8 cellular contexts compared by ENCODE assay signal in genomic region chr15:39887832-39888231, GRCh38. TPM values are rescaled to one million over a fixed set of nuclear protein-coding genes. Genes with fewer than 3 reads are reported as not detected.
A peak's percentile ranks its signal among the peaks of the same experiment; 100 is the strongest.
DNase-seq lines count a peak whose midpoint lies in the region; ATAC-seq, FAIRE-seq and TF ChIP-seq lines count a peak whose summit lies in the region.

No MANE protein-coding gene starts in this region.

- no TSS peak for BruUV-seq in GM12878 (replicated peaks; lab: Mats Ljungman, UMichigan)

- POLR2A ChIA-PET in GM12878 (lab: Charles Lee): interaction anchor here (0.6 kb wide), 1 partner anchor 34 kb away, joined by 3 read pairs; no protein-coding TSS in a partner anchor

- TF ChIP-seq CTCF in GM12878 (IDR thresholded peaks at IDR 0.05 in 2 of 3, conservative IDR thresholded peaks at IDR 0.05 in 1 of 3; ENCODE audit: control insufficient read depth in 2 of 3, extremely low read depth in 1 of 3, insufficient read depth in 1 of 3, low read depth in 3 of 3, low read length in 3 of 3): peak; percentile 20 to 55 (median 35); a peak in 4 of 6 replicates

- ATAC-seq in GM12878: peak; percentile 75
- ATAC-seq in HG02642 (IDR thresholded peaks at IDR 0.05; ENCODE audit: poor library complexity, unreplicated experiment): no peak
- no peak for ATAC-seq in GM19397 (IDR thresholded peaks at IDR 0.05; ENCODE audit: unreplicated experiment)

- H3K27ac ChIP-seq in HUES6 (ENCODE audit: low read depth, low read length) (peak overlapping the region; percentile 96), GM12878 (ENCODE audit: control insufficient read depth, insufficient read depth) (no peak overlapping the region)

- CTCF ChIA-PET in GM12878 (lab: Yijun Ruan, JAX): interaction anchor here (0.6 to 3.1 kb wide), 27 partner anchors 8 to 450 kb away, joined by 3 to 18 read pairs (median 4); partner anchors contain the start of genes EIF2AK4 and SRP14

- SMC1A ChIA-PET in GM12878 (lab: Charles Lee; ENCODE audit: uncharacterized antibody, unreplicated experiment): interaction anchor here (0.8 to 1.9 kb wide), 18 partner anchors 9 to 386 kb away, joined by 3 to 10 read pairs (median 4); no protein-coding TSS in a partner anchor

- H3K9ac ChIP-seq in HUES6 (ENCODE audit: low read length) (peak overlapping the region; percentile 84), GM12878 (ENCODE audit: control insufficient read depth, insufficient read depth, low read length) (no peak overlapping the region)

- H3K4me1 ChIP-seq in HUES6 (ENCODE audit: control insufficient read depth, insufficient read depth, low read length) (peaks cover 64% of the 10 kb centered on the region), GM12878 (ENCODE audit: control insufficient read depth, insufficient read depth, low read length) (no peaks in the 10 kb centered on the region)

- no peaks in the 10 kb centered on the region for H3K79me2 ChIP-seq in GM12878 (ENCODE audit: control insufficient read depth, insufficient read depth, low read length)

- no peak overlapping the region for H3K4me2 ChIP-seq in GM12878 (ENCODE audit: control insufficient read depth, insufficient read depth)

- no peak for TF ChIP-seq EP300 in GM12878 (IDR thresholded peaks at IDR 0.05; ENCODE audit: borderline replicate concordance in 1 of 2, control insufficient read depth in 1 of 2, low read depth in 2 of 2, low read length in 2 of 2)

- no peaks in the 10 kb centered on the region for H4K20me1 ChIP-seq in GM12878 (ENCODE audit: control insufficient read depth, insufficient read depth)

- WGBS in GM12878 (ENCODE audit: insufficient coverage, insufficient replicate concordance, low lambda C conversion rate, missing lambda C conversion rate): 0% methylated on average over 1 of the region's 1 CpG

- in situ Hi-C loops in GM12878 (cut with MboI): loop anchor here (10.0 kb wide), 1 partner anchor 387 kb away; no protein-coding TSS in a partner anchor

- H3K36me3 ChIP-seq in HUES6 (ENCODE audit: control insufficient read depth, insufficient read depth, low read length) (peaks cover 4% of the 10 kb centered on the region; the same call in 1 of the 2 replicates), GM12878 (ENCODE audit: control insufficient read depth in 2 of 2, insufficient read depth in 2 of 2, low read length in 1 of 2) (no peaks in the 10 kb centered on the region)

- no peak overlapping the region for H2AFZ ChIP-seq in GM12878 (ENCODE audit: control insufficient read depth, low read depth, low read length)

- DNase-seq in CD1c-positive myeloid dendritic cell (ENCODE audit: extremely low spot score) (peak; percentile 4), GM12878 (ENCODE audit: low read depth, low spot score) (no peak), left kidney (ENCODE audit: low read depth, low spot score) (peak; percentile 61), cortex of kidney (lab: John Stamatoyannopoulos, UW) (no peak), NCI-H748 treated with DMSO at 0.1 percent for 48 hours (lab: John Stamatoyannopoulos, UW) (no peak)

- TF ChIP-seq RAD21 in GM12878 (IDR thresholded peaks at IDR 0.05; ENCODE audit: insufficient read depth, low read depth, low read length): peak; percentile 26; the same call in 1 of the 2 replicates

- FAIRE-seq in GM12878 (lab: Jason Lieb, UNC): no peak

- RAD21 ChIA-PET in GM12878 (lab: Charles Lee; ENCODE audit: unreplicated experiment): interaction anchor here (0.7 to 2.2 kb wide), 10 partner anchors 33 to 387 kb away, joined by 3 to 11 read pairs (median 5); no protein-coding TSS in a partner anchor

- intact Hi-C loops in GM12878 (cut with micrococcal nuclease; ENCODE audit: unreplicated experiment): loop anchor here (10.0 kb wide), 1 partner anchor 387 kb away; no protein-coding TSS in a partner anchor

- no peaks in the 10 kb centered on the region for H3K9me3 ChIP-seq in HUES6 (ENCODE audit: control insufficient read depth, insufficient read depth, low read depth, low read length)
- H3K9me3 ChIP-seq in GM12878 (replicated peaks; ENCODE audit: control insufficient read depth, insufficient read depth, low read length): no peaks in the 10 kb centered on the region

- H3K4me3 ChIP-seq in HUES6 (ENCODE audit: low read depth, low read length) (peak overlapping the region; percentile 18; the same call in 1 of the 2 replicates), GM12878 (no peak overlapping the region)

- no peaks in the 10 kb centered on the region for H3K27me3 ChIP-seq in HUES6 (ENCODE audit: control insufficient read depth, insufficient read depth, low read length)
- no peaks in the 10 kb centered on the region; a peak in 1 of 4 replicates for H3K27me3 ChIP-seq in GM12878 (replicated peaks in 1 of 2; ENCODE audit: control insufficient read depth in 2 of 2, insufficient read depth in 2 of 2, low read length in 1 of 2)

- no peak for TF ChIP-seq POLR2A in GM12878 (IDR thresholded peaks at IDR 0.05; ENCODE audit: low read depth, low read length)

TF ChIP-seq in GM12878, 131 proteins besides CTCF, POLR2A, EP300 and RAD21:
- TF ChIP-seq RUNX3 (IDR thresholded peaks at IDR 0.05; ENCODE audit: low read length) (no peak), TARDBP (IDR thresholded peaks at IDR 0.05; ENCODE audit: borderline replicate concordance) (no peak), POU2F2 (IDR thresholded peaks at IDR 0.05; ENCODE audit: borderline replicate concordance, low read depth, low read length) (no peak), SREBF1 (IDR thresholded peaks at IDR 0.05; ENCODE audit: low read length) (no peak), SMC3 (IDR thresholded peaks at IDR 0.05; ENCODE audit: borderline replicate concordance, low read length) (peak; percentile 31; the same call in 1 of the 2 replicates), E2F4 (IDR thresholded peaks at IDR 0.05; ENCODE audit: low read depth, low read length) (no peak), POLR2AphosphoS2 (IDR thresholded peaks at IDR 0.05; ENCODE audit: low read depth, low read length) (no peak)

RNA-seq across cellular contexts. Expression of gene GPR176, which starts 32.2 kb away (rescaled TPM):
- total RNA-seq in GM12878 (2013; cell fraction: nucleolus; rRNA removed): 0.23 and 0.71 TPM in 2 replicates
- total RNA-seq in GM12878 (2014; rRNA removed) (0.11 and 0.16 TPM in 2 replicates), GM12878 (2014; rRNA removed; fragmentation: Illumina TruSeq; extraction: Trizol) (0.04 and 0.05 TPM in 2 replicates), GM12878 (2021) (0.19 and 0.21 TPM in 2 replicates)
- polyA plus RNA-seq in GM12878 (2011; ENCODE audit: low read depth): not detected
- polyA plus RNA-seq in GM12878 (2011; rRNA removed) (0.03 TPM in 1 of 2 replicates, not detected in the other), GM12878 (2014; fragmentation: Illumina TruSeq; extraction: Trizol) (0.22 TPM in 1 of 2 replicates, not detected in the other), GM12878 (2014; fragmentation: Nextera tagmentation; extraction: Ambion mirVana) (under 1 TPM in 1 of 2 experiments, not detected in 1; 0.02 TPM), GM12878 (2014; rRNA removed) (0.18 TPM in 1 of 2 replicates, not detected in the other), GM12878 (2016; fragmentation: Nextera tagmentation; extraction: Ambion mirVana) (under 1 TPM in 1 of 2 experiments, not detected in 1; 0.33 TPM)
- polyA plus RNA-seq in GM12878 (2011; cell fraction: cytosol; rRNA removed): 0.03 and 0.09 TPM in 2 replicates
- polyA plus RNA-seq in GM12878 (2011; cell fraction: nucleus; rRNA removed): 0.04 and 0.07 TPM in 2 replicates
- polyA plus RNA-seq in GM12878 (2012): 0.15 and 0.18 TPM in 2 replicates
- 0.15 TPM in 1 of 2 replicates, not detected in the other for polyA minus RNA-seq in GM12878 (2011; rRNA and poly(A)+ RNA removed)
- polyA minus RNA-seq in GM12878 (2011; cell fraction: cytosol; rRNA and poly(A)+ RNA removed): 1.1 TPM in 1 of 2 replicates, not detected in the other
- 0.12 TPM in 1 of 2 replicates, not detected in the other for polyA minus RNA-seq in GM12878 (2011; cell fraction: nucleus; rRNA and poly(A)+ RNA removed)

RNA-seq across cellular contexts. Expression of gene EIF2AK4, which starts 46.1 kb away (rescaled TPM):
- 73.5 and 76.5 TPM in 2 replicates for total RNA-seq in GM12878 (2013; cell fraction: nucleolus; rRNA removed)
- total RNA-seq in GM12878 (2014; rRNA removed): 25.0 and 26.9 TPM in 2 replicates
- total RNA-seq in GM12878 (2014; rRNA removed; fragmentation: Illumina TruSeq; extraction: Trizol): 26.8 and 27.6 TPM in 2 replicates
- total RNA-seq in GM12878 (2021): 23.2 and 23.4 TPM in 2 replicates
- polyA plus RNA-seq in GM12878 (2011; ENCODE audit: low read depth): 11.5 TPM
- polyA plus RNA-seq in GM12878 (2011; rRNA removed): 25.7 and 28.5 TPM in 2 replicates
- 23.6 and 25.4 TPM in 2 replicates for polyA plus RNA-seq in GM12878 (2011; cell fraction: cytosol; rRNA removed)
- 13.7 and 15.9 TPM in 2 replicates for polyA plus RNA-seq in GM12878 (2011; cell fraction: nucleus; rRNA removed)
- polyA plus RNA-seq in GM12878 (2012): 14.5 and 18.7 TPM in 2 replicates
- 28.8 and 34.1 TPM in 2 replicates for polyA plus RNA-seq in GM12878 (2014; fragmentation: Illumina TruSeq; extraction: Trizol)
- polyA plus RNA-seq in GM12878 (2014; fragmentation: Nextera tagmentation; extraction: Ambion mirVana): 10 to 100 TPM; 14.0 to 33.2 TPM
- polyA plus RNA-seq in GM12878 (2014; rRNA removed): 21.0 and 26.2 TPM in 2 replicates
- 10 to 100 TPM; 31.3 to 33.9 TPM for polyA plus RNA-seq in GM12878 (2016; fragmentation: Nextera tagmentation; extraction: Ambion mirVana)
- polyA minus RNA-seq in GM12878 (2011; rRNA and poly(A)+ RNA removed): 40.3 and 45.8 TPM in 2 replicates
- 11.7 and 14.3 TPM in 2 replicates for polyA minus RNA-seq in GM12878 (2011; cell fraction: cytosol; rRNA and poly(A)+ RNA removed)
- 18.5 and 26.9 TPM in 2 replicates for polyA minus RNA-seq in GM12878 (2011; cell fraction: nucleus; rRNA and poly(A)+ RNA removed)

Comparison
In these comparisons a context has a peak if more than half of its experiments do, and no peak if none do; other contexts are left out.
1. DNase-seq: peak in CD1c-positive myeloid dendritic cell (single experiment) and left kidney (single experiment); none in GM12878 (single experiment), cortex of kidney (single experiment) and NCI-H748 treated with DMSO at 0.1 percent for 48 hours (single experiment).